ENCODE assay signal across 13 cellular contexts in the genomic region with DNA sequence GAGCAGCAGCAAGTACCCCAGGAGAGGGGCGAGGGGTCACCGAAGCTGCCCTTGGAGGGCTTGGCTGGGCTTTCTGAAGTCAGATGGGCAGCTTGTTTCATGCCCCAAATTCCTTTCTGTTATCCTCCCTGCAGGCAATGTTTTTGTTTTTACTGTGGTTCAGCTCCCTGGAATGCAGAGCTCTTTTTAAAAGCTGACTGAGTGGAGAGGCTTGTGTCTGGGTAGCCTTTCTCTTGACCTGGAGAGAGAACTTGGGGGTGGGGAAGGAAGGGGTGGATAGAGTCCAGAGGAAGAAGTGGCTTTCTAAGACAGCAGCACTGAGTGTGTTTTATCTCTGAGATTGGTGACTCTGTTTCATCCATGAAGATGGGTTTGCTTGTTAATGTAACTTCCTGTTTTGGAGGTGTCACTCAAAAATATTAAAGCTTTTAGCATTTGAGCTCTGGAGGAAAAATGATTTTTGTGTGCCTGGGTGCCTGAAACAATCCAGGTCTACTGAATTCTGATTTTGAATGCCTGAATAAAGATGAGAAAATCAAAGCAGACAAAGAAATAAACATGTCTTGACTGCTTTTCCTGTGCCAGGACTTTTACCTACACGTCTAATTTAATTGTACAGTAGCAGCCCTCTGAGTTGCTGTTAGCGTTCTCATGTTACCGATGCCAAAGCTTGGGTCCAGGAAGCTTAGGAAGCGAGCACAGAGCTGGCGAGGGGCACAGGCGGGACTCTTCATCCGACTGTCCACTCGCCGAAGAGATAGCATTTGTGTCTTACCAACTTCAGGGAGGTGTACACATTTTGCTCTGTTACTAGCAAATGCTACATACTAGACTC.
DNase-seq lines count a peak whose midpoint lies in the region; ATAC-seq and TF ChIP-seq lines count a peak whose summit lies in the region.
"Had no signal": no experiment of that assay in that cellular context is flagged by ENCODE, and none has a peak within 500 bp of the region (broad histone marks: within the 10 kb centered on the region; RNA-seq: fewer than 3 reads in every experiment).

No MANE protein-coding gene starts in this region.

- no peaks in the 10 kb centered on the region for H3K27me3 ChIP-seq in cardiac muscle cell
- H3K27me3 ChIP-seq: colonic mucosa, neutrophil had no signal

- peaks cover 17% of the 10 kb centered on the region for H3K4me1 ChIP-seq in cardiac muscle cell (ENCODE audit: low read depth)
- H3K4me1 ChIP-seq: colonic mucosa had no signal

- no peaks in the 10 kb centered on the region for H3K9me3 ChIP-seq in cardiac muscle cell (ENCODE audit: low read depth)
- H3K9me3 ChIP-seq: colonic mucosa, neutrophil had no signal

- DNase-seq in cardiac muscle cell (ENCODE audit: low read depth in 1 of 2, low spot score in 1 of 2) = peak; percentile 41 to 50
- no peak for DNase-seq in cardiac septum (ENCODE audit: low spot score)
- peak; percentile 42 for DNase-seq in amniotic stem cell (lab: John Stamatoyannopoulos, UW)
- peak; percentile 72 for DNase-seq in iPS-NIHi11 (ENCODE audit: low spot score)
- no peak for DNase-seq in activated T-cell treated with anti-CD3 and anti-CD28 coated beads, Interleukin-2, amount 50 U/mL, for 48 hours
- DNase-seq in GM13976 (ENCODE audit: low spot score) = no peak
- no peak for DNase-seq in left ventricle myocardium superior
- DNase-seq: C1 segment of cervical spinal cord, colonic mucosa, NCI-H1105 treated with DMSO at 0.1 percent for 48 hours had no signal

- intact Hi-C loops in cardiac septum (cut with DNase I) = no loop called here
- intact Hi-C loops in left ventricle myocardium superior (cut with micrococcal nuclease) = no loop called here

- H3K27ac ChIP-seq in cardiac muscle cell = peak overlapping the region; percentile 77
- H3K27ac ChIP-seq: colonic mucosa, neutrophil had no signal

- H3K4me3 ChIP-seq in cardiac muscle cell = no peak overlapping the region
- H3K4me3 ChIP-seq: colonic mucosa had no signal

- no peaks in the 10 kb centered on the region for H3K36me3 ChIP-seq in cardiac muscle cell
- H3K36me3 ChIP-seq: colonic mucosa, neutrophil had no signal

- ATAC-seq in GM18517 (IDR thresholded peaks at IDR 0.05; ENCODE audit: unreplicated experiment) (no peak), left ventricle myocardium superior (no peak)
- ATAC-seq: activated CD4-positive, CD25-positive, alpha-beta regulatory T cell treated with anti-CD3 and anti-CD28 coated beads, Interleukin-2, amount 50 U/mL, for 24 hours had no signal

- in situ Hi-C loops in GM13976 (cut with MboI; ENCODE audit: low sequenced_read_pairs, unreplicated experiment) = no loop called here

- TF ChIP-seq CTCF in cardiac muscle cell (IDR thresholded peaks at IDR 0.05; ENCODE audit: low read depth, low read length) (no peak), GM13976 (IDR thresholded peaks at IDR 0.05; ENCODE audit: borderline replicate concordance, control extremely low read depth, extremely low read depth, insufficient read depth, missing control alignments) (no peak)

Comparison
In these comparisons a context has a peak if more than half of its experiments do, and no peak if none do; other contexts are left out.
1. DNase-seq: peak in cardiac muscle cell (2 of 2), amniotic stem cell (single experiment) and iPS-NIHi11 (single experiment); none in cardiac septum (single experiment), activated T-cell treated with anti-CD3 and anti-CD28 coated beads, Interleukin-2, amount 50 U/mL, for 48 hours (0 of 2), GM13976 (single experiment) and left ventricle myocardium superior (single experiment).